35 cellular contexts compared by ENCODE assay signal in the genomic region with DNA sequence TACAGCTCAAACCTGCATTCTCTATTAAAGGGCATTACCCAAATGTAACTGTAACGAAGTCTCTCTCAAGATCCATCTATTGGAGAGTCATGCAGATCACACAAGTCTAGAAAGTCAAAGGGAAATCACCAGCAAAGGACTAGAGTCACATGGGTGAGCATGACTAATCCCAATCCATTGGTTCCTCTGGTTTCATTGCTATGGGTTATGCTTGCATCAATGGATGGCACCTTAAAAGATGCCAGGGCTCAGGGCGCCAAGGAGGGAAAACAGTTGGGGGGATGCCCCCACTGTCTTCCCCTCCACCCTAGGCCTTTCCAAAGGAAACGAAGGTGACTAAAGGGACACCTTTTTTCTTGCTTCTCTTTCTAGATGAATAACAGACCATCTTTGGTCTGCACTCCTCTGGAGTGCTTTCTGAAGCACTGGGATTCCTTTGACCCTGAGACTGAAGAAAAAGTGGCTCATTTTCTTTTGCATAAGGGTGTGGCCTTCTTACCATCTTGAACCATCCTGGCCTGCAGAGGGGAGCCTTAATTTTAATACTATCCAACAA. TPM values are rescaled to one million over a fixed set of nuclear protein-coding genes. Genes with fewer than 3 reads are reported as not detected.
"Had no signal": no experiment of that assay in that cellular context is flagged by ENCODE, and none has a peak within 500 bp of the region (broad histone marks: within the 10 kb centered on the region; RNA-seq: fewer than 3 reads in every experiment).

No MANE protein-coding gene starts in this region.

- H3K27ac ChIP-seq: ascending aorta, breast epithelium, cardiac muscle cell, colonic mucosa, epithelial cell of prostate, esophagus squamous epithelium, gastroesophageal sphincter had no signal

- FAIRE-seq: endometrium, endothelial cell of umbilical vein had no signal

- ATAC-seq: activated T-cell treated with anti-CD3 and anti-CD28 coated beads, Interleukin-2, amount 50 U/mL, for 72 hours; gastroesophageal sphincter had no signal

- H3K4me3 ChIP-seq: ascending aorta, breast epithelium, cardiac muscle cell, colonic mucosa, esophagus squamous epithelium, gastroesophageal sphincter had no signal

- H3K9me3 ChIP-seq: colonic mucosa had no signal

- DNase-seq: activated CD4-positive, alpha-beta memory T cell treated with anti-CD3 and anti-CD28 coated beads, Interleukin-2, amount 10 ng/mL, durations not matched to agents 7 days and 5 days; activated CD4-positive, alpha-beta T cell treated with anti-CD3 and anti-CD28 coated beads for 1 hour; activated CD4-positive, alpha-beta T cell treated with anti-CD3 and anti-CD28 coated beads for 4 hours; activated CD4-positive, alpha-beta T cell treated with anti-CD3 and anti-CD28 coated beads, Interleukin-2, amount 10 ng/mL, durations not matched to agents 7 days and 5 days; activated CD4-positive, alpha-beta T cell treated with anti-CD3 and anti-CD28 coated beads, Interleukin-2, amount 50 U/mL, for 4 hours; activated CD4-positive, CD25-positive, alpha-beta regulatory T cell; activated CD8-positive, alpha-beta memory T cell treated with anti-CD3 and anti-CD28 coated beads, Interleukin-2, amount 50 U/mL, for 48 hours; activated gamma-delta T cell; activated naive CD4-positive, alpha-beta T cell; activated naive CD4-positive, alpha-beta T cell treated with anti-CD3 and anti-CD28 coated beads, Interleukin-2, amount 10 ng/mL, durations not matched to agents 7 days and 5 days; activated naive CD8-positive, alpha-beta T cell treated with anti-CD3 and anti-CD28 coated beads, Interleukin-2, amount 10 ng/mL, durations not matched to agents 7 days and 5 days; activated T-cell treated with anti-CD3 and anti-CD28 coated beads for 4 hours; activated T-cell treated with anti-CD3 and anti-CD28 coated beads, Interleukin-2, amount 50 U/mL, for 24 hours; activated T-cell treated with anti-CD3 and anti-CD28 coated beads, Interleukin-2, amount 50 U/mL, for 72 hours; central memory CD4-positive, alpha-beta T cell; cerebellar nuclear complex; colonic mucosa; effector CD8-positive, alpha-beta T cell; esophagus squamous epithelium; foreskin melanocyte; head of caudate nucleus; T-helper 2 cell had no signal

- H3K4me1 ChIP-seq: ascending aorta, breast epithelium, colonic mucosa, esophagus squamous epithelium, gastroesophageal sphincter had no signal

- H3K36me3 ChIP-seq: ascending aorta, breast epithelium, cardiac muscle cell, esophagus squamous epithelium, gastroesophageal sphincter had no signal

- H3K27me3 ChIP-seq: ascending aorta, breast epithelium, cardiac muscle cell, colonic mucosa, esophagus squamous epithelium, gastroesophageal sphincter had no signal

RNA-seq across cellular contexts. Expression of a gene that starts 8.1 kb away (rescaled TPM):
- total RNA-seq: activated CD4-positive, alpha-beta memory T cell treated with anti-CD3 and anti-CD28 coated beads, Interleukin-2, amount 10 ng/mL, durations not matched to agents 7 days and 5 days; activated CD4-positive, alpha-beta T cell treated with anti-CD3 and anti-CD28 coated beads, Interleukin-2, amount 10 ng/mL, durations not matched to agents 7 days and 5 days; activated naive CD4-positive, alpha-beta T cell treated with anti-CD3 and anti-CD28 coated beads, Interleukin-2, amount 50 U/mL, for 72 hours; activated naive CD8-positive, alpha-beta T cell treated with anti-CD3 and anti-CD28 coated beads, Interleukin-2, amount 10 ng/mL, durations not matched to agents 7 days and 5 days; activated T-cell treated with anti-CD3 and anti-CD28 coated beads, Interleukin-2, amount 50 U/mL, for 72 hours; ascending aorta; cardiac muscle cell; dermis microvascular lymphatic vessel endothelial cell; endothelial cell of umbilical vein; fibroblast of lung; fibroblast of villous mesenchyme; T-helper 1 cell treated with Interleukin-12 subunit alpha and Interleukin-12 subunit beta and Interleukin-4 antibody, amounts not matched to agents 30 ng/mL and 1 ng/mL, for 36 hours had no signal
- polyA plus RNA-seq: cardiac muscle cell, endothelial cell of umbilical vein, fibroblast of lung had no signal

RNA-seq across cellular contexts. Expression of a gene that starts 27.8 kb away (rescaled TPM):
- total RNA-seq: activated CD4-positive, alpha-beta memory T cell treated with anti-CD3 and anti-CD28 coated beads, Interleukin-2, amount 10 ng/mL, durations not matched to agents 7 days and 5 days; activated CD4-positive, alpha-beta T cell treated with anti-CD3 and anti-CD28 coated beads, Interleukin-2, amount 10 ng/mL, durations not matched to agents 7 days and 5 days; activated naive CD4-positive, alpha-beta T cell treated with anti-CD3 and anti-CD28 coated beads, Interleukin-2, amount 50 U/mL, for 72 hours; activated naive CD8-positive, alpha-beta T cell treated with anti-CD3 and anti-CD28 coated beads, Interleukin-2, amount 10 ng/mL, durations not matched to agents 7 days and 5 days; activated T-cell treated with anti-CD3 and anti-CD28 coated beads, Interleukin-2, amount 50 U/mL, for 72 hours; ascending aorta; cardiac muscle cell; dermis microvascular lymphatic vessel endothelial cell; endothelial cell of umbilical vein; esophagus squamous epithelium; fibroblast of lung; fibroblast of villous mesenchyme; gastroesophageal sphincter; T-helper 1 cell treated with Interleukin-12 subunit alpha and Interleukin-12 subunit beta and Interleukin-4 antibody, amounts not matched to agents 30 ng/mL and 1 ng/mL, for 36 hours had no signal
- polyA plus RNA-seq: cardiac muscle cell, endothelial cell of umbilical vein, esophagus, fibroblast of lung had no signal
